ENCODE assay signal across 1 cellular context in genomic region chr19:55550321-55550650, GRCh38.
TF ChIP-seq lines count a peak whose summit lies in the region.

No MANE protein-coding gene starts in this region.

TF ChIP-seq in IMR-90, 13 proteins besides CTCF, POLR2A, EP300 and RAD21:
- no peak for TF ChIP-seq BHLHE40 (IDR thresholded peaks at IDR 0.05; ENCODE audit: low read depth, low read length)
- no peak for TF ChIP-seq CHD1 (IDR thresholded peaks at IDR 0.05; ENCODE audit: low read depth, low read length)
- TF ChIP-seq SMC3 (IDR thresholded peaks at IDR 0.05; ENCODE audit: low read depth, low read length): no peak
- no peak for TF ChIP-seq FOS (IDR thresholded peaks at IDR 0.05; ENCODE audit: low read depth, low read length)
- no peak for TF ChIP-seq USF2 (IDR thresholded peaks at IDR 0.05; ENCODE audit: low read depth, low read length)
- TF ChIP-seq RFX5 (IDR thresholded peaks at IDR 0.05; ENCODE audit: low read depth, low read length): no peak
- TF ChIP-seq ELK1 (IDR thresholded peaks at IDR 0.05; ENCODE audit: borderline replicate concordance, low read depth, low read length): no peak
- no peak for TF ChIP-seq MXI1 (IDR thresholded peaks at IDR 0.05; ENCODE audit: borderline replicate concordance, low read depth, low read length)
- no peak for TF ChIP-seq RCOR1 (IDR thresholded peaks at IDR 0.05; ENCODE audit: insufficient replicate concordance, low read length)
- TF ChIP-seq MAZ (IDR thresholded peaks at IDR 0.05; ENCODE audit: borderline replicate concordance, low read depth, low read length): no peak
- TF ChIP-seq CEBPB (IDR thresholded peaks at IDR 0.05; ENCODE audit: low read depth, low read length): no peak
- TF ChIP-seq MAFK (IDR thresholded peaks at IDR 0.05; ENCODE audit: low read depth, low read length): no peak
- TF ChIP-seq NFE2L2 (IDR thresholded peaks at IDR 0.05; ENCODE audit: low read depth, low read length): no peak
